12 cellular contexts compared by ENCODE assay signal in genomic region chr3:187969581-187969950, GRCh38.
"Had no signal": no experiment of that assay in that cellular context is flagged by ENCODE, and none has a peak within 500 bp of the region (broad histone marks: within the 10 kb centered on the region; RNA-seq: fewer than 3 reads in every experiment).

No MANE protein-coding gene starts in this region.

- DNase-seq: activated CD4-positive, alpha-beta T cell treated with anti-CD3 and anti-CD28 coated beads, Interleukin-2, amount 50 U/mL, for 1 hour; activated naive CD4-positive, alpha-beta T cell; activated naive CD8-positive, alpha-beta T cell treated with anti-CD3 and anti-CD28 coated beads, Interleukin-2, amount 50 U/mL, for 24 hours; aorta; effector memory CD4-positive, alpha-beta T cell; heart left ventricle; psoas muscle; stimulated activated CD4-positive, alpha-beta T cell treated with anti-CD3 and anti-CD28 coated beads, Interleukin-1b, Interleukin-23, amount 100 ng/mL, for 48 hours; stomach; T-helper 9 cell had no signal

- H3K4me3 Mint-ChIP-seq: activated naive CD8-positive, alpha-beta T cell treated with anti-CD3 and anti-CD28 coated beads, Interleukin-2, amount 50 U/mL, for 24 hours; neural crest cell had no signal

- H3K4me3 ChIP-seq: heart left ventricle, psoas muscle, stomach had no signal

- H3K36me3 ChIP-seq: heart left ventricle, stomach had no signal

- H3K9me3 Mint-ChIP-seq: activated naive CD8-positive, alpha-beta T cell treated with anti-CD3 and anti-CD28 coated beads, Interleukin-2, amount 50 U/mL, for 24 hours; neural crest cell had no signal

- H3K4me1 Mint-ChIP-seq: neural crest cell had no signal

- H3K9me3 ChIP-seq: heart left ventricle, psoas muscle, stomach had no signal

- H3K4me1 ChIP-seq: foreskin keratinocyte had no signal

- H3K27ac Mint-ChIP-seq: activated naive CD8-positive, alpha-beta T cell treated with anti-CD3 and anti-CD28 coated beads, Interleukin-2, amount 50 U/mL, for 24 hours had no signal

- H3K27ac ChIP-seq: foreskin keratinocyte, heart left ventricle, psoas muscle had no signal

- H3K27me3 ChIP-seq: heart left ventricle, stomach had no signal
